In genomic region chr1:120179420-120180348, GRCh38 we compare ENCODE assay signal across 9 cellular contexts. TPM values are rescaled to one million over a fixed set of nuclear protein-coding genes. Genes with fewer than 3 reads are reported as not detected.
DNase-seq lines count a peak whose midpoint lies in the region; ATAC-seq and TF ChIP-seq lines count a peak whose summit lies in the region.
"Had no signal": no experiment of that assay in that cellular context is flagged by ENCODE, and none has a peak within 500 bp of the region (broad histone marks: within the 10 kb centered on the region; RNA-seq: fewer than 3 reads in every experiment).

No MANE protein-coding gene starts in this region.

- ATAC-seq in T-cell (replicated peaks in 1 of 4) (no peak), HG03025 (IDR thresholded peaks at IDR 0.05; ENCODE audit: low FRiP score, unreplicated experiment) (no peak)

- H3K27me3 Mint-ChIP-seq in T-cell (no peaks in the 10 kb centered on the region), progenitor cell of endocrine pancreas (no peaks in the 10 kb centered on the region)

- H3K4me1 Mint-ChIP-seq in T-cell, result peaks cover 17 to 20% (median 20%) of the 10 kb centered on the region in 3 donors
- H3K4me1 Mint-ChIP-seq in progenitor cell of endocrine pancreas (ENCODE audit: low read depth), result peaks cover 8% of the 10 kb centered on the region

- H3K36me3 Mint-ChIP-seq in T-cell (no peaks in the 10 kb centered on the region), progenitor cell of endocrine pancreas (ENCODE audit: insufficient read depth) (no peaks in the 10 kb centered on the region)

- CTCF ChIA-PET in T-cell (lab: Charles Lee), result interaction anchor here in 1 of 2 donors (0.6 kb wide), 1 partner anchor 239 kb away, joined by 3 read pairs; no protein-coding TSS in a partner anchor

- H3K4me3 ChIP-seq in foreskin fibroblast (ENCODE audit: low read depth in 1 of 2, low read length in 2 of 2), result peak overlapping the region; percentile 4 to 5

- peak overlapping the region; percentile 60 to 61 for H3K27ac Mint-ChIP-seq in T-cell
- H3K27ac Mint-ChIP-seq in progenitor cell of endocrine pancreas, result no peak overlapping the region
- H3K27ac Mint-ChIP-seq: T-helper 1 cell treated with Interleukin-12 subunit alpha and Interleukin-12 subunit beta and Interleukin-4 antibody, amounts not matched to agents 30 μg/mL and 1 μg/mL, for 36 hours had no signal

- TF ChIP-seq CTCF in foreskin fibroblast (IDR thresholded peaks at IDR 0.05; ENCODE audit: low read depth, low read length), result no peak
- no peak for TF ChIP-seq CTCF in progenitor cell of endocrine pancreas (IDR thresholded peaks at IDR 0.05; ENCODE audit: unreplicated experiment)

- H3K4me3 Mint-ChIP-seq in T-cell, result peak overlapping the region; percentile 15 to 50 (median 25)
- peak overlapping the region; percentile 27 for H3K4me3 Mint-ChIP-seq in progenitor cell of endocrine pancreas (ENCODE audit: low read depth)
- H3K4me3 Mint-ChIP-seq: T-helper 1 cell treated with Interleukin-12 subunit alpha and Interleukin-12 subunit beta and Interleukin-4 antibody, amounts not matched to agents 30 μg/mL and 1 μg/mL, for 36 hours had no signal

- POLR2A ChIA-PET in T-cell (lab: Charles Lee), result no interaction called here

- H3K9me3 Mint-ChIP-seq in T-cell (no peaks in the 10 kb centered on the region), progenitor cell of endocrine pancreas (ENCODE audit: low read depth) (no peaks in the 10 kb centered on the region)
- H3K9me3 Mint-ChIP-seq: T-helper 1 cell treated with Interleukin-12 subunit alpha and Interleukin-12 subunit beta and Interleukin-4 antibody, amounts not matched to agents 30 μg/mL and 1 μg/mL, for 36 hours had no signal

- peak in 2 of 3 experiments; percentile 43 to 75 for DNase-seq in NCI-H1417 (lab: John Stamatoyannopoulos, UW)
- no peak for DNase-seq in NCI-H1417 treated with DMSO at 0.1 percent for 48 hours (lab: John Stamatoyannopoulos, UW)
- DNase-seq in T-cell, result no peak
- peak; percentile 80 to 90 for DNase-seq in foreskin fibroblast
- DNase-seq in progenitor cell of endocrine pancreas (ENCODE audit: low spot score, unreplicated experiment), result no peak
- DNase-seq in SKM-1 (lab: John Stamatoyannopoulos, UW; ENCODE audit: unreplicated experiment), result no peak
- DNase-seq in activated naive CD4-positive, alpha-beta T cell treated with Interleukin-2 at 50 U/mL for 16 hours, result no peak

RNA-seq across cellular contexts. Expression of gene SEC22B, which starts 3.4 kb away (rescaled TPM):
- total RNA-seq in T-cell, result 10 to 100 TPM; 29.8 to 33.9 (median 31.2) TPM
- total RNA-seq in progenitor cell of endocrine pancreas, result 28.1 and 29.8 TPM in 2 replicates

Comparison
In these comparisons a context has a peak if more than half of its experiments do, and no peak if none do; other contexts are left out.
1. DNase-seq: peak in NCI-H1417 (2 of 3) and foreskin fibroblast (2 of 2); none in NCI-H1417 treated with DMSO at 0.1 percent for 48 hours (single experiment), T-cell (0 of 34), progenitor cell of endocrine pancreas (single experiment), SKM-1 (single experiment) and activated naive CD4-positive, alpha-beta T cell treated with Interleukin-2 at 50 U/mL for 16 hours (single experiment).